Comparison of ENCODE assay signal across 17 cellular contexts in genomic region chr17:14091367-14091766, GRCh38.
"Had no signal": no experiment of that assay in that cellular context is flagged by ENCODE, and none has a peak within 500 bp of the region (broad histone marks: within the 10 kb centered on the region; RNA-seq: fewer than 3 reads in every experiment).

No MANE protein-coding gene starts in this region.

- H3K27me3 ChIP-seq: neutrophil, right atrium auricular region had no signal

- ATAC-seq: activated CD4-positive, alpha-beta T cell treated with anti-CD3 and anti-CD28 coated beads for 36 hours; activated CD8-positive, alpha-beta memory T cell treated with anti-CD3 and anti-CD28 coated beads, Interleukin-2, amount 10 ng/mL, durations not matched to agents 7 days and 5 days; effector memory CD8-positive, alpha-beta T cell; left ventricle myocardium superior; mucosa of descending colon; naive thymus-derived CD4-positive, alpha-beta T cell had no signal

- DNase-seq: activated CD4-positive, alpha-beta memory T cell treated with anti-CD3 and anti-CD28 coated beads for 36 hours; activated CD4-positive, alpha-beta T cell treated with anti-CD3 and anti-CD28 coated beads for 36 hours; activated CD8-positive, alpha-beta memory T cell treated with anti-CD3 and anti-CD28 coated beads, Interleukin-2, amount 10 ng/mL, durations not matched to agents 7 days and 5 days; activated naive CD4-positive, alpha-beta T cell treated with anti-CD3 and anti-CD28 coated beads for 36 hours; activated T-cell treated with anti-CD3 and anti-CD28 coated beads, Interleukin-2, amount 50 U/mL, for 1 hour; effector memory CD8-positive, alpha-beta T cell; hypothalamus; kidney glomerular epithelial cell; left ventricle myocardium superior; mucosa of descending colon; naive thymus-derived CD4-positive, alpha-beta T cell; stimulated activated CD4-positive, alpha-beta T cell treated with anti-CD3 and anti-CD28 coated beads, Interleukin-4, amount 100 ng/mL, for 4 hours; stimulated activated CD8-positive, alpha-beta memory T cell treated with anti-CD3 and anti-CD28 coated beads, Interleukin-4, amount 100 ng/mL, for 48 hours had no signal

- H3K27ac ChIP-seq: epithelial cell of prostate, neutrophil, right atrium auricular region had no signal

- H3K4me3 ChIP-seq: mucosa of descending colon, right atrium auricular region, smooth muscle cell had no signal

- H3K9me3 ChIP-seq: mucosa of descending colon, neutrophil, right atrium auricular region had no signal

- H3K4me2 ChIP-seq: smooth muscle cell had no signal

- H3K36me3 ChIP-seq: neutrophil, right atrium auricular region had no signal
